In the genomic region with DNA sequence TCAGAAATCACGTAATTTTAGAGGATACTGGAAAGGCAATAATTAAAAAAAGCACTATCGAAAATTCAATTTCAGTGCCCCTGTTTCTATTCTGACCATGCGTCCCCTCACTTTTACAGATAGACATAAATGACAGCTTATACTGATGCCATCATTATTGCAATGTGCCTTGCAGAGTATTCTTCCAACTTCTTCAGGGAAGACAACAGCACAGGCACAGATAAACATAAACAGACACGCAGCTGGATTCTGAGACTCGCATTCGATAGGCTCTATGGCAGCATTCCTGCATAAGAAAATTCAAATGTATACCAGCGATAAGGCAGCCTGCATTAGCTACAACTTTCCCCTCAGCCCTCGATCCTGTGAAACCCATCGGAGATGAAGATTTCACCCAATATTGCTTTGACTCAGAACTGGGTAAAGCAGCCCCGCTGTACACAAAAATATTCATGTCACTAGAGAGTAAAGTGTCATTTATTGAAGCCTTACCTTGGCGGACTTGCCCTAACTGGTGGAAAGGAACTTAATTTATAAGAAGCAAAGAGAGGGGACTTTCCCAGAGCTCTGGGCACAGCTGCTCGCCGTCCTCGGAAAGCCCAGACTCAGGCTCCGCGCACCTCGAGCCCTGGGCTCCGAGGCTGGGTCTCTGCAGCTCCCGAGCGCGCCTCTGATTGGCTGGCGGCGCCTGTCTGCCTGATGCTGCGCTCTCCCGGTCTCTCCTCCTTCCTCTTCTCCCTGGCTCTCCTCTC, we compare ENCODE assay signal across 9 cellular contexts. TPM values are rescaled to one million over a fixed set of nuclear protein-coding genes. Genes with fewer than 3 reads are reported as not detected.
DNase-seq lines count a peak whose midpoint lies in the region; ATAC-seq and TF ChIP-seq lines count a peak whose summit lies in the region.
"Had no signal": no experiment of that assay in that cellular context is flagged by ENCODE, and none has a peak within 500 bp of the region (broad histone marks: within the 10 kb centered on the region; RNA-seq: fewer than 3 reads in every experiment).

A gene with protein sequence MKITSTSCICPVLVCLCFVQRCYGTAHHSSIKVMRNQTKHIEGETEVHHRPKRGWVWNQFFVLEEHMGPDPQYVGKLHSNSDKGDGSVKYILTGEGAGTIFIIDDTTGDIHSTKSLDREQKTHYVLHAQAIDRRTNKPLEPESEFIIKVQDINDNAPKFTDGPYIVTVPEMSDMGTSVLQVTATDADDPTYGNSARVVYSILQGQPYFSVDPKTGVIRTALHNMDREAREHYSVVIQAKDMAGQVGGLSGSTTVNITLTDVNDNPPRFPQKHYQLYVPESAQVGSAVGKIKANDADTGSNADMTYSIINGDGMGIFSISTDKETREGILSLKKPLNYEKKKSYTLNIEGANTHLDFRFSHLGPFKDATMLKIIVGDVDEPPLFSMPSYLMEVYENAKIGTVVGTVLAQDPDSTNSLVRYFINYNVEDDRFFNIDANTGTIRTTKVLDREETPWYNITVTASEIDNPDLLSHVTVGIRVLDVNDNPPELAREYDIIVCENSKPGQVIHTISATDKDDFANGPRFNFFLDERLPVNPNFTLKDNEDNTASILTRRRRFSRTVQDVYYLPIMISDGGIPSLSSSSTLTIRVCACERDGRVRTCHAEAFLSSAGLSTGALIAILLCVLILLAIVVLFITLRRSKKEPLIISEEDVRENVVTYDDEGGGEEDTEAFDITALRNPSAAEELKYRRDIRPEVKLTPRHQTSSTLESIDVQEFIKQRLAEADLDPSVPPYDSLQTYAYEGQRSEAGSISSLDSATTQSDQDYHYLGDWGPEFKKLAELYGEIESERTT (minus strand): TSS at position 607 of the 752 bp plus-strand sequence. CDS start 149,214 bp downstream, outside the sequence.

- ATAC-seq in HG03280 (IDR thresholded peaks at IDR 0.05; ENCODE audit: unreplicated experiment): no peak

- POLR2A ChIA-PET in MCF 10A (lab: Yijun Ruan, JAX): no interaction called here

- intact Hi-C loops in MCF 10A (cut with micrococcal nuclease): loop anchor here (10.0 kb wide), 1 partner anchor 193 kb away; no protein-coding TSS in a partner anchor

- peak within 1 kb of the TSS; percentile 57 for H3K27ac ChIP-seq in temporal lobe (ENCODE audit: low read depth, low read length)

- H3K4me1 Mint-ChIP-seq in MCF 10A (ENCODE audit: insufficient read depth, unreplicated experiment): peaks cover 10% of the 10 kb centered on the region
- H3K4me1 Mint-ChIP-seq: central memory CD8-positive, alpha-beta T cell had no signal

- H3K9me3 Mint-ChIP-seq in MCF 10A (ENCODE audit: unreplicated experiment): no peaks in the 10 kb centered on the region

- peak within 1 kb of the TSS; percentile 73 for H3K4me3 Mint-ChIP-seq in MCF 10A (ENCODE audit: unreplicated experiment)
- H3K4me3 Mint-ChIP-seq: central memory CD8-positive, alpha-beta T cell had no signal

- H3K36me3 Mint-ChIP-seq in MCF 10A (ENCODE audit: insufficient read depth, unreplicated experiment): no peaks in the 10 kb centered on the region

- no peak for TF ChIP-seq CTCF in MCF 10A (IDR thresholded peaks at IDR 0.05; ENCODE audit: unreplicated experiment)

- H3K27ac Mint-ChIP-seq in MCF 10A (ENCODE audit: low read depth, unreplicated experiment): no peak within 1 kb of the TSS

- CTCF ChIA-PET in MCF 10A (lab: Yijun Ruan, JAX): interaction anchor here (0.6 to 1.1 kb wide), 2 partner anchors 27 to 1563 kb away, joined by 3 to 5 read pairs; no protein-coding TSS in a partner anchor

- H3K27me3 Mint-ChIP-seq in MCF 10A (ENCODE audit: insufficient read depth, unreplicated experiment): no peaks in the 10 kb centered on the region
- H3K27me3 Mint-ChIP-seq: central memory CD8-positive, alpha-beta T cell had no signal

- no TSS peak for BruUV-seq in MCF 10A (replicated peaks; lab: Mats Ljungman, UMichigan)

- DNase-seq in DMS153 treated with DMSO at 0.1 percent for 48 hours (lab: John Stamatoyannopoulos, UW; ENCODE audit: unreplicated experiment) (peak; percentile 85), NCI-H2081 treated with DMSO at 0.1 percent for 48 hours (lab: John Stamatoyannopoulos, UW) (peak; percentile 35), MCF 10A (ENCODE audit: unreplicated experiment) (peak; percentile 62), iris pigment epithelial cell (ENCODE audit: low read depth) (peak; percentile 51), GOT3 (lab: John Stamatoyannopoulos, UW) (no peak)
- no peak for DNase-seq in effector CD4-positive, alpha-beta T cell

RNA-seq across cellular contexts. Expression of the gene that starts here (rescaled TPM):
- total RNA-seq in MCF 10A (2022): not detected in 2 replicates
- total RNA-seq in temporal lobe: 6.4 TPM

Comparison
In these comparisons a context has a peak if more than half of its experiments do, and no peak if none do; other contexts are left out.
1. Peak in DNase-seq in MCF 10A; RNA of the gene not detected or under 1 TPM.
2. DNase-seq: peak in DMS153 treated with DMSO at 0.1 percent for 48 hours (single experiment), NCI-H2081 treated with DMSO at 0.1 percent for 48 hours (single experiment) and iris pigment epithelial cell (single experiment); none in GOT3 (single experiment) and effector CD4-positive, alpha-beta T cell (single experiment).